ENCODE assay signal across 17 cellular contexts in genomic region chr12:62533755-62534107, GRCh38.
DNase-seq lines count a peak whose midpoint lies in the region; ATAC-seq, FAIRE-seq and TF ChIP-seq lines count a peak whose summit lies in the region.
"Had no signal": no experiment of that assay in that cellular context is flagged by ENCODE, and none has a peak within 500 bp of the region (broad histone marks: within the 10 kb centered on the region; RNA-seq: fewer than 3 reads in every experiment).

No MANE protein-coding gene starts in this region.

- TF ChIP-seq CTCF in C4-2B (conservative IDR thresholded peaks at IDR 0.05): no peak

- peak overlapping the region; percentile 78 for H3K27ac ChIP-seq in C4-2B
- H3K27ac ChIP-seq: epithelial cell of prostate, PC-9, right atrium auricular region had no signal

- peak; percentile 67 for FAIRE-seq in RCC 7860 (lab: Jason Lieb, UNC)
- FAIRE-seq: D721Med had no signal

- peak; percentile 56 for ATAC-seq in GM21423 (IDR thresholded peaks at IDR 0.05; ENCODE audit: unreplicated experiment)
- no peak for ATAC-seq in GM19023 (IDR thresholded peaks at IDR 0.05; ENCODE audit: unreplicated experiment)
- no peak for ATAC-seq in GM19463 (IDR thresholded peaks at IDR 0.05; ENCODE audit: unreplicated experiment)

- DNase-seq in RCC 7860 (ENCODE audit: low spot score) (peak; percentile 19), kidney tubule cell (ENCODE audit: low spot score) (peak; percentile 50), inferior parietal cortex (ENCODE audit: extremely low spot score) (no peak), NCI-H510A (lab: John Stamatoyannopoulos, UW) (no peak)
- DNase-seq: activated CD4-positive, alpha-beta T cell treated with anti-CD3 and anti-CD28 coated beads for 1 hour; activated naive CD4-positive, alpha-beta T cell; GDM1; mesendoderm; NCI-H2081 treated with DMSO at 0.1 percent for 48 hours; PC-9 had no signal

Comparison
In these comparisons a context has a peak if more than half of its experiments do, and no peak if none do; other contexts are left out.
1. DNase-seq: peak in RCC 7860 (single experiment) and kidney tubule cell (single experiment); none in inferior parietal cortex (single experiment) and NCI-H510A (single experiment).